ENCODE assay signal across 25 cellular contexts in the genomic region with DNA sequence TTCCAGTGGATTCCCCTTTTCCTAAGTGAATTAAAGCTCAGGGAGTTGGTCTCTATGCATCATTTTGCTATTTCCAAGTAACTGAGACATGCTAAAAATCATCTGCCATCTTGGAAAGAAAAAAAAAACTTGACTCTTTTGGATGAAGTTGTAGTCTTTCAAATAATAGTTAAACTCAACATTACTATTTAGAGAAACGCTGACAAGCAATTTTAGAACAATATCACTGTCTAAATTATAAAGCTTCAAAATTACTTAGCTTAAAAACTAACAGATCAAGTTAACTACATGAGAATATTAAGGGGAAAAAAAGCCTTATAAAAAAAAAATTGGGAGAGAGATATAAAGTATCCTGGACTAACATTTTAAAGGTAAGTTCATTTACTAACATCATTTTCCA.
"Had no signal": no experiment of that assay in that cellular context is flagged by ENCODE, and none has a peak within 500 bp of the region (broad histone marks: within the 10 kb centered on the region; RNA-seq: fewer than 3 reads in every experiment).

No MANE protein-coding gene starts in this region.

- H3K36me3 ChIP-seq: left lung, lower lobe of right lung, pancreas, prostate gland, tibial nerve, uterus had no signal

- H3K4me2 ChIP-seq: smooth muscle cell had no signal

- FAIRE-seq: keratinocyte had no signal

- H3K4me3 ChIP-seq: left lung, lower lobe of right lung, pancreas, prostate gland, smooth muscle cell, tibial nerve, uterus had no signal

- H3K27ac ChIP-seq: left lung, lower lobe of right lung, pancreas, prostate gland, tibial nerve, uterus had no signal

- H3K4me1 ChIP-seq: left lung, lower lobe of right lung, pancreas, prostate gland, tibial nerve, uterus had no signal

- H3K27me3 ChIP-seq: uterus had no signal

- DNase-seq: hippocampal formation; left colon; left lung; lower lobe of right lung; mesendoderm; naive B cell; natural killer cell; nephron progenitor cell; nucleus accumbens; pancreas; posterior cingulate gyrus; retina; right cardiac atrium; stimulated activated CD4-positive, alpha-beta T cell treated with anti-CD3 and anti-CD28 coated beads, Interleukin-1b, Interleukin-23, amount 100 ng/mL, for 48 hours; stimulated activated CD4-positive, alpha-beta T cell treated with anti-CD3 and anti-CD28 coated beads, Interleukin-2, amount 100 ng/mL, for 48 hours; stimulated activated CD4-positive, alpha-beta T cell treated with anti-CD3 and anti-CD28 coated beads, Interleukin-4, amount 100 ng/mL, for 4 hours; stimulated activated CD8-positive, alpha-beta memory T cell treated with anti-CD3 and anti-CD28 coated beads, Interleukin-4, amount 100 ng/mL, for 48 hours; stimulated activated naive CD4-positive, alpha-beta T cell treated with Interleukin-2 at 50 U/mL for 16 hours; stimulated activated naive CD8-positive, alpha-beta T cell treated with anti-CD3 and anti-CD28 coated beads, Interleukin-15, amount 100 ng/mL, for 72 hours; substantia nigra; uterus had no signal

- H3K9me3 ChIP-seq: left lung, lower lobe of right lung, pancreas, prostate gland, tibial nerve, uterus had no signal
